ENCODE assay signal across 1 cellular context in genomic region chr3:163490119-163490518, GRCh38.
TF ChIP-seq lines count a peak whose summit lies in the region.

No MANE protein-coding gene starts in this region.

TF ChIP-seq in GM23338, 12 proteins besides CTCF, POLR2A, EP300 and RAD21 (continued from another document):
- TF ChIP-seq REST (IDR thresholded peaks at IDR 0.05; ENCODE audit: unreplicated experiment): no peak
- no peak for TF ChIP-seq STAT1 (IDR thresholded peaks at IDR 0.05; ENCODE audit: unreplicated experiment)
- no peak for TF ChIP-seq NANOG (IDR thresholded peaks at IDR 0.05; ENCODE audit: borderline replicate concordance)
